In genomic region chr10:98465866-98466265, GRCh38 we compare ENCODE assay signal across 35 cellular contexts.
"Had no signal": no experiment of that assay in that cellular context is flagged by ENCODE, and none has a peak within 500 bp of the region (broad histone marks: within the 10 kb centered on the region; RNA-seq: fewer than 3 reads in every experiment).

No MANE protein-coding gene starts in this region.

- H3K36me3 Mint-ChIP-seq: activated CD8-positive, alpha-beta memory T cell treated with anti-CD3 and anti-CD28 coated beads, Interleukin-2, amount 10 ng/mL, durations not matched to agents 7 days and 5 days; activated naive CD4-positive, alpha-beta T cell treated with anti-CD3 and anti-CD28 coated beads, Interleukin-2, amount 10 ng/mL, durations not matched to agents 7 days and 5 days; activated naive CD8-positive, alpha-beta T cell; brain; IgD-negative memory B cell had no signal

- H3K27ac ChIP-seq: Peyer's patch, VCaP had no signal

- H3K9me3 ChIP-seq: Peyer's patch had no signal

- ATAC-seq: activated CD8-positive, alpha-beta memory T cell treated with anti-CD3 and anti-CD28 coated beads, Interleukin-2, amount 10 ng/mL, durations not matched to agents 7 days and 5 days; activated naive CD8-positive, alpha-beta T cell treated with anti-CD3 and anti-CD28 coated beads, Interleukin-2, amount 50 U/mL, for 24 hours; PC-3 had no signal

- H3K27ac Mint-ChIP-seq: activated B cell treated with CpG ODN at 0.5 μM for 24 hours; activated CD4-positive, alpha-beta memory T cell treated with anti-CD3 and anti-CD28 coated beads, Interleukin-2, amount 10 ng/mL, durations not matched to agents 7 days and 5 days; activated CD8-positive, alpha-beta memory T cell treated with anti-CD3 and anti-CD28 coated beads, Interleukin-2, amount 10 ng/mL, durations not matched to agents 7 days and 5 days; activated naive CD4-positive, alpha-beta T cell treated with anti-CD3 and anti-CD28 coated beads, Interleukin-2, amount 10 ng/mL, durations not matched to agents 7 days and 5 days; activated naive CD8-positive, alpha-beta T cell; activated naive CD8-positive, alpha-beta T cell treated with anti-CD3 and anti-CD28 coated beads, Interleukin-2, amount 50 U/mL, for 24 hours; brain; IgD-negative memory B cell had no signal

- H3K4me3 Mint-ChIP-seq: activated B cell treated with CpG ODN at 0.5 μM for 24 hours; activated CD4-positive, alpha-beta memory T cell treated with anti-CD3 and anti-CD28 coated beads, Interleukin-2, amount 10 ng/mL, durations not matched to agents 7 days and 5 days; activated CD8-positive, alpha-beta memory T cell treated with anti-CD3 and anti-CD28 coated beads, Interleukin-2, amount 10 ng/mL, durations not matched to agents 7 days and 5 days; activated naive CD4-positive, alpha-beta T cell treated with anti-CD3 and anti-CD28 coated beads, Interleukin-2, amount 10 ng/mL, durations not matched to agents 7 days and 5 days; activated naive CD8-positive, alpha-beta T cell; activated naive CD8-positive, alpha-beta T cell treated with anti-CD3 and anti-CD28 coated beads, Interleukin-2, amount 50 U/mL, for 24 hours; brain had no signal

- H3K36me3 ChIP-seq: Peyer's patch had no signal

- H3K9me3 Mint-ChIP-seq: activated B cell treated with CpG ODN at 0.5 μM for 24 hours; activated CD4-positive, alpha-beta memory T cell treated with anti-CD3 and anti-CD28 coated beads, Interleukin-2, amount 10 ng/mL, durations not matched to agents 7 days and 5 days; activated naive CD4-positive, alpha-beta T cell treated with anti-CD3 and anti-CD28 coated beads, Interleukin-2, amount 10 ng/mL, durations not matched to agents 7 days and 5 days; activated naive CD8-positive, alpha-beta T cell treated with anti-CD3 and anti-CD28 coated beads, Interleukin-2, amount 50 U/mL, for 24 hours; IgD-negative memory B cell had no signal

- H3K27me3 ChIP-seq: Peyer's patch had no signal

- DNase-seq: activated B cell treated with CpG ODN at 0.5 μM for 24 hours; activated CD4-positive, alpha-beta memory T cell treated with anti-CD3 and anti-CD28 coated beads, Interleukin-2, amount 10 ng/mL, durations not matched to agents 7 days and 5 days; activated CD4-positive, alpha-beta T cell treated with anti-CD3 and anti-CD28 coated beads for 4 hours; activated CD4-positive, alpha-beta T cell treated with anti-CD3 and anti-CD28 coated beads, Interleukin-2, amount 50 U/mL, for 1 hour; activated CD4-positive, CD25-positive, alpha-beta regulatory T cell treated with anti-CD3 and anti-CD28 coated beads, Interleukin-2, amount 50 U/mL, for 72 hours; activated CD8-positive, alpha-beta memory T cell treated with anti-CD3 and anti-CD28 coated beads for 24 hours; activated CD8-positive, alpha-beta memory T cell treated with anti-CD3 and anti-CD28 coated beads, Interleukin-2, amount 10 ng/mL, durations not matched to agents 7 days and 5 days; activated CD8-positive, alpha-beta memory T cell treated with anti-CD3 and anti-CD28 coated beads, Interleukin-2, amount 50 U/mL, for 48 hours; activated effector memory CD4-positive, alpha-beta T cell treated with Interleukin-2 at 50 U/mL for 16 hours; activated naive CD4-positive, alpha-beta T cell treated with anti-CD3 and anti-CD28 coated beads, Interleukin-2, amount 10 ng/mL, durations not matched to agents 7 days and 5 days; activated naive CD8-positive, alpha-beta T cell treated with anti-CD3 and anti-CD28 coated beads, Interleukin-2, amount 50 U/mL, for 24 hours; activated T-cell treated with anti-CD3 and anti-CD28 coated beads, Interleukin-2, amount 50 U/mL, for 48 hours; anterior cingulate cortex; Kasumi-1; KG1; MM.1S; MV-4-11; NCI-H1092; NCI-H1436 treated with DMSO at 0.1 percent for 48 hours; NCI-H1694 treated with DMSO at 0.1 percent for 48 hours; NCI-H2029; NCI-H345; NCI-H524 treated with DMSO at 0.1 percent for 48 hours; NK-92 treated with Interleukin-12 subunit alpha and Interleukin-12 subunit beta, amount 100 ng/mL, for 24 hours; PC-3; Peyer's patch; RPMI8226; SW 1271; T-helper 1 cell; T-helper 2 cell; T-helper 9 cell had no signal

- H3K4me3 ChIP-seq: Peyer's patch had no signal

- H3K4me1 ChIP-seq: Peyer's patch had no signal
